In the genomic region with DNA sequence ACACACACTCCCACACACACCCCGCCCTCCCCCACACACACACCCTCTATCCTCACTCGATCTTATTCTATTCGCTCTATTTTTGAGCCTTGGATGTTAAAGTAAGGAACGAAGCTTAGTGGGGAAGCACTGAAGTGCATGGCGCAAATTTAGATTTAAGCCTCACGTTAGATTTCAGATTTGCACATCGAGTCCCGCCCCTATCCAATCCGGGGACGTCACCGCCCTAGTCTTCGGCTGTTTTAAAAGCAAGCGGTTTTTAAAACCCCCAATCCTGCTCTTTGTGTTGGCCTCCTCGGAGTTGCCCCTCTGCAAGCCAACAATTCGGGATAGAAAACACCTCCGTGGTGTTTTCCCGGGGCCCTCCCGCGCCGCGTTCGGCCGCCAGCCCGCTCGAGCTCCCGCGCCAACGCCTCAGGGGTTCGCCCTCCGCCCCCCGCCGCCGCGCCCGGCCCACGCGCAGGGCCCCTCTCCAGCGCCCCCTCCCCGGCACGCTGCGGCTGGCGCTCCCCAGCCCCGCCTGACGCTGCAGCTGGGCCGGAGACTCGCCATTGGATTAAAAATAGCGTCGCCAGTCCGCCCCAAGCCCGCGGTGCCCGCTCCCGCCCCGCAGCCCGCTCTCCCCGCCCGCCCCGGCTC, we compare ENCODE assay signal across 8 cellular contexts. TPM values are rescaled to one million over a fixed set of nuclear protein-coding genes. Genes with fewer than 3 reads are reported as not detected.
A peak's percentile ranks its signal among the peaks of the same experiment; 100 is the strongest.
DNase-seq lines count a peak whose midpoint lies in the region; ATAC-seq and TF ChIP-seq lines count a peak whose summit lies in the region.

A gene with protein sequence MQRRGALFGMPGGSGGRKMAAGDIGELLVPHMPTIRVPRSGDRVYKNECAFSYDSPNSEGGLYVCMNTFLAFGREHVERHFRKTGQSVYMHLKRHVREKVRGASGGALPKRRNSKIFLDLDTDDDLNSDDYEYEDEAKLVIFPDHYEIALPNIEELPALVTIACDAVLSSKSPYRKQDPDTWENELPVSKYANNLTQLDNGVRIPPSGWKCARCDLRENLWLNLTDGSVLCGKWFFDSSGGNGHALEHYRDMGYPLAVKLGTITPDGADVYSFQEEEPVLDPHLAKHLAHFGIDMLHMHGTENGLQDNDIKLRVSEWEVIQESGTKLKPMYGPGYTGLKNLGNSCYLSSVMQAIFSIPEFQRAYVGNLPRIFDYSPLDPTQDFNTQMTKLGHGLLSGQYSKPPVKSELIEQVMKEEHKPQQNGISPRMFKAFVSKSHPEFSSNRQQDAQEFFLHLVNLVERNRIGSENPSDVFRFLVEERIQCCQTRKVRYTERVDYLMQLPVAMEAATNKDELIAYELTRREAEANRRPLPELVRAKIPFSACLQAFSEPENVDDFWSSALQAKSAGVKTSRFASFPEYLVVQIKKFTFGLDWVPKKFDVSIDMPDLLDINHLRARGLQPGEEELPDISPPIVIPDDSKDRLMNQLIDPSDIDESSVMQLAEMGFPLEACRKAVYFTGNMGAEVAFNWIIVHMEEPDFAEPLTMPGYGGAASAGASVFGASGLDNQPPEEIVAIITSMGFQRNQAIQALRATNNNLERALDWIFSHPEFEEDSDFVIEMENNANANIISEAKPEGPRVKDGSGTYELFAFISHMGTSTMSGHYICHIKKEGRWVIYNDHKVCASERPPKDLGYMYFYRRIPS (plus strand): TSS at position 574 of the 639 bp plus-strand sequence. CDS start 186 bp downstream, outside the sequence.

- intact Hi-C loops in Calu3 (cut with micrococcal nuclease; ENCODE audit: unreplicated experiment): loop anchor here (5.0 kb wide), 1 partner anchor 945 kb away; no protein-coding TSS in a partner anchor

- H3K4me3 ChIP-seq in epithelial cell of proximal tubule (ENCODE audit: low read depth, low read length): peak within 1 kb of the TSS; percentile 90

- BruUV-seq in Calu3 (replicated peaks; lab: Mats Ljungman, UMichigan): no TSS peak

- no peaks in the 10 kb centered on the region for H3K27me3 Mint-ChIP-seq in Calu3 (ENCODE audit: unreplicated experiment)

- TF ChIP-seq CTCF in Calu3 (IDR thresholded peaks at IDR 0.05; ENCODE audit: unreplicated experiment) (no peak), epithelial cell of proximal tubule (conservative IDR thresholded peaks at IDR 0.05; ENCODE audit: low read depth, low read length) (no peak)

- DNase-seq in Calu3 (peak; percentile 82), NOMO-1 treated with dmso at 0.1 percent for 144 hours (lab: John Stamatoyannopoulos, UW; ENCODE audit: unreplicated experiment) (peak; percentile 62), activated T-cell treated with anti-CD3 and anti-CD28 coated beads for 24 hours (ENCODE audit: low read depth) (peak; percentile 43), epithelial cell of proximal tubule (ENCODE audit: low read depth) (no peak), mucosa of gallbladder (ENCODE audit: low spot score) (peak; percentile 49)
- peak; percentile 31 for DNase-seq in stimulated activated CD8-positive, alpha-beta memory T cell treated with anti-CD3 and anti-CD28 coated beads, Interleukin-7, amount 100 ng/mL, for 24 hours (ENCODE audit: low read depth)

- peak; percentile 61 for ATAC-seq in GM19463 (IDR thresholded peaks at IDR 0.05; ENCODE audit: unreplicated experiment)
- peak; percentile 32 for ATAC-seq in HG03575 (IDR thresholded peaks at IDR 0.05; ENCODE audit: extremely low read depth, insufficient number of reproducible peaks, low FRiP score, unreplicated experiment)

- H3K4me1 Mint-ChIP-seq in Calu3 (ENCODE audit: low read depth, unreplicated experiment): peaks cover 35% of the 10 kb centered on the region

- peak within 1 kb of the TSS; percentile 61 for H3K27ac Mint-ChIP-seq in Calu3 (ENCODE audit: unreplicated experiment)

- CTCF ChIA-PET in Calu3 (lab: Charles Lee): interaction anchor here (0.5 to 2.0 kb wide), 4 partner anchors 8 to 89 kb away, joined by 3 to 10 read pairs (median 5); a partner anchor contains a TSS

- H3K4me3 Mint-ChIP-seq in Calu3 (ENCODE audit: low read depth, unreplicated experiment): peak within 1 kb of the TSS; percentile 84

- H3K36me3 Mint-ChIP-seq in Calu3 (ENCODE audit: insufficient read depth, unreplicated experiment): peaks cover 32% of the 10 kb centered on the region

- H3K9me3 Mint-ChIP-seq in Calu3 (ENCODE audit: low read depth, unreplicated experiment): no peaks in the 10 kb centered on the region

RNA-seq across cellular contexts. Expression of the gene that starts here (rescaled TPM):
- total RNA-seq in Calu3 (2022) (25.5 and 29.8 TPM in 2 replicates), epithelial cell of proximal tubule (9.3 and 10.3 TPM in 2 replicates), mucosa of gallbladder (9.4 TPM)
